ENCODE assay signal across 37 cellular contexts in genomic region chr7:79681454-79681853, GRCh38.
"Had no signal": no experiment of that assay in that cellular context is flagged by ENCODE, and none has a peak within 500 bp of the region (broad histone marks: within the 10 kb centered on the region; RNA-seq: fewer than 3 reads in every experiment).

No MANE protein-coding gene starts in this region.

- H3K4me3 ChIP-seq: adrenal gland, body of pancreas, cardiac muscle cell, coronary artery, dorsolateral prefrontal cortex, gastroesophageal sphincter had no signal

- DNase-seq: activated B cell treated with CpG ODN at 0.5 μM for 24 hours; activated CD4-positive, alpha-beta memory T cell treated with anti-CD3 and anti-CD28 coated beads for 36 hours; activated CD4-positive, alpha-beta T cell treated with anti-CD3 and anti-CD28 coated beads for 48 hours; activated CD8-positive, alpha-beta memory T cell treated with anti-CD3 and anti-CD28 coated beads, Interleukin-2, amount 10 ng/mL, durations not matched to agents 7 days and 5 days; activated CD8-positive, alpha-beta memory T cell treated with anti-CD3 and anti-CD28 coated beads, Interleukin-2, amount 50 U/mL, for 4 hours; activated CD8-positive, alpha-beta T cell treated with anti-CD3 and anti-CD28 coated beads, Interleukin-2, amount 10 ng/mL, durations not matched to agents 7 days and 5 days; activated effector memory CD4-positive, alpha-beta T cell treated with anti-CD3 and anti-CD28 coated beads, Interleukin-2, amount 50 U/mL, for 16 hours; activated naive CD4-positive, alpha-beta T cell treated with anti-CD3 and anti-CD28 coated beads for 36 hours; activated naive CD8-positive, alpha-beta T cell treated with anti-CD3 and anti-CD28 coated beads for 36 hours; activated naive CD8-positive, alpha-beta T cell treated with anti-CD3 and anti-CD28 coated beads, Interleukin-2, amount 50 U/mL, for 24 hours; activated T-cell treated with anti-CD3 and anti-CD28 coated beads, Interleukin-2, amount 50 U/mL, for 1 hour; activated T-cell treated with anti-CD3 and anti-CD28 coated beads, Interleukin-2, amount 50 U/mL, for 48 hours; adrenal gland; amygdala; aorta; body of pancreas; central memory CD4-positive, alpha-beta T cell; cerebellar nuclear complex; dorsolateral prefrontal cortex; effector memory CD4-positive, alpha-beta T cell; endodermal cell; foreskin melanocyte; head of caudate nucleus; T-helper 1 cell; T-helper 17 cell; T1000; WERI-Rb-1 had no signal

- ATAC-seq: activated CD4-positive, CD25-positive, alpha-beta regulatory T cell treated with anti-CD3 and anti-CD28 coated beads, Interleukin-2, amount 50 U/mL, for 24 hours; activated CD8-positive, alpha-beta memory T cell treated with anti-CD3 and anti-CD28 coated beads, Interleukin-2, amount 10 ng/mL, durations not matched to agents 7 days and 5 days; activated CD8-positive, alpha-beta T cell treated with anti-CD3 and anti-CD28 coated beads, Interleukin-2, amount 10 ng/mL, durations not matched to agents 7 days and 5 days; activated naive CD8-positive, alpha-beta T cell treated with anti-CD3 and anti-CD28 coated beads, Interleukin-2, amount 50 U/mL, for 24 hours; body of pancreas; esophagus mucosa; gastroesophageal sphincter; T-helper 17 cell had no signal

- H3K4me1 ChIP-seq: body of pancreas, gastroesophageal sphincter had no signal

- H3K27ac Mint-ChIP-seq: activated B cell treated with CpG ODN at 0.5 μM for 24 hours; activated CD4-positive, alpha-beta memory T cell treated with anti-CD3 and anti-CD28 coated beads for 36 hours; activated CD8-positive, alpha-beta memory T cell treated with anti-CD3 and anti-CD28 coated beads, Interleukin-2, amount 10 ng/mL, durations not matched to agents 7 days and 5 days; activated CD8-positive, alpha-beta T cell treated with anti-CD3 and anti-CD28 coated beads, Interleukin-2, amount 10 ng/mL, durations not matched to agents 7 days and 5 days; activated naive CD4-positive, alpha-beta T cell treated with anti-CD3 and anti-CD28 coated beads for 36 hours; activated naive CD4-positive, alpha-beta T cell treated with anti-CD3 and anti-CD28 coated beads, Interleukin-2, amount 50 U/mL, for 24 hours; activated naive CD8-positive, alpha-beta T cell treated with anti-CD3 and anti-CD28 coated beads for 36 hours; activated naive CD8-positive, alpha-beta T cell treated with anti-CD3 and anti-CD28 coated beads, Interleukin-2, amount 50 U/mL, for 24 hours; activated T-helper 1 cell treated with anti-CD3 and anti-CD28 coated beads, Interleukin-12 subunit alpha, Interleukin-12 subunit beta, Interleukin-2, Interleukin-4 antibody, amounts not matched to agents 30 ng/mL and 10 ng/mL and 1 ng/mL, durations not matched to agents 14 hours and 24 hours and 36 hours; activated T-helper 2 cell treated with anti-CD3 and anti-CD28 coated beads, Interferon-gamma antibody, Interleukin-2, Interleukin-4, amounts not matched to agents 10 μg/mL and 5 μg/mL and 100 μg/mL, durations not matched to agents 14 hours and 24 hours and 36 hours; dendritic cell treated with granulocyte-macrophage colony-stimulating factor and Interleukin-4, amounts not matched to agents 40 ng/mL and 50 ng/mL, for 4 days; endodermal cell; T-helper 17 cell; T-helper 2 cell treated with Interferon-gamma antibody and Interleukin-4, amounts not matched to agents 5 μg/mL and 100 μg/mL, for 36 hours had no signal

- H3K36me3 ChIP-seq: adrenal gland, cardiac muscle cell, gastroesophageal sphincter, WERI-Rb-1 had no signal

- H3K27me3 ChIP-seq: adrenal gland, body of pancreas, cardiac muscle cell, dorsolateral prefrontal cortex, gastroesophageal sphincter had no signal

- H3K9me3 Mint-ChIP-seq: activated naive CD4-positive, alpha-beta T cell treated with anti-CD3 and anti-CD28 coated beads for 36 hours; activated naive CD4-positive, alpha-beta T cell treated with anti-CD3 and anti-CD28 coated beads, Interleukin-2, amount 50 U/mL, for 24 hours; activated naive CD8-positive, alpha-beta T cell treated with anti-CD3 and anti-CD28 coated beads for 36 hours; activated T-helper 1 cell treated with anti-CD3 and anti-CD28 coated beads, Interleukin-12 subunit alpha, Interleukin-12 subunit beta, Interleukin-2, Interleukin-4 antibody, amounts not matched to agents 30 ng/mL and 10 ng/mL and 1 ng/mL, durations not matched to agents 14 hours and 24 hours and 36 hours; activated T-helper 2 cell treated with anti-CD3 and anti-CD28 coated beads, Interferon-gamma antibody, Interleukin-2, Interleukin-4, amounts not matched to agents 10 μg/mL and 5 μg/mL and 100 μg/mL, durations not matched to agents 14 hours and 24 hours and 36 hours; endodermal cell; T-helper 2 cell treated with Interferon-gamma antibody and Interleukin-4, amounts not matched to agents 5 μg/mL and 100 μg/mL, for 36 hours had no signal

- H3K4me3 Mint-ChIP-seq: activated B cell treated with CpG ODN at 0.5 μM for 24 hours; activated CD4-positive, alpha-beta memory T cell treated with anti-CD3 and anti-CD28 coated beads for 36 hours; activated CD8-positive, alpha-beta memory T cell treated with anti-CD3 and anti-CD28 coated beads, Interleukin-2, amount 10 ng/mL, durations not matched to agents 7 days and 5 days; activated CD8-positive, alpha-beta T cell treated with anti-CD3 and anti-CD28 coated beads, Interleukin-2, amount 10 ng/mL, durations not matched to agents 7 days and 5 days; activated naive CD4-positive, alpha-beta T cell treated with anti-CD3 and anti-CD28 coated beads for 36 hours; activated naive CD4-positive, alpha-beta T cell treated with anti-CD3 and anti-CD28 coated beads, Interleukin-2, amount 50 U/mL, for 24 hours; activated naive CD8-positive, alpha-beta T cell treated with anti-CD3 and anti-CD28 coated beads for 36 hours; activated naive CD8-positive, alpha-beta T cell treated with anti-CD3 and anti-CD28 coated beads, Interleukin-2, amount 50 U/mL, for 24 hours; activated T-helper 1 cell treated with anti-CD3 and anti-CD28 coated beads, Interleukin-12 subunit alpha, Interleukin-12 subunit beta, Interleukin-2, Interleukin-4 antibody, amounts not matched to agents 30 ng/mL and 10 ng/mL and 1 ng/mL, durations not matched to agents 14 hours and 24 hours and 36 hours; dendritic cell treated with granulocyte-macrophage colony-stimulating factor and Interleukin-4, amounts not matched to agents 40 ng/mL and 50 ng/mL, for 4 days; endodermal cell; T-helper 17 cell; T-helper 2 cell treated with Interferon-gamma antibody and Interleukin-4, amounts not matched to agents 5 μg/mL and 100 μg/mL, for 36 hours had no signal

- H3K36me3 Mint-ChIP-seq: activated CD4-positive, alpha-beta memory T cell treated with anti-CD3 and anti-CD28 coated beads for 36 hours; activated CD8-positive, alpha-beta memory T cell treated with anti-CD3 and anti-CD28 coated beads, Interleukin-2, amount 10 ng/mL, durations not matched to agents 7 days and 5 days; activated naive CD4-positive, alpha-beta T cell treated with anti-CD3 and anti-CD28 coated beads, Interleukin-2, amount 50 U/mL, for 24 hours; activated naive CD8-positive, alpha-beta T cell treated with anti-CD3 and anti-CD28 coated beads for 36 hours had no signal

- H3K4me1 Mint-ChIP-seq: activated B cell treated with CpG ODN at 0.5 μM for 24 hours; activated CD8-positive, alpha-beta memory T cell treated with anti-CD3 and anti-CD28 coated beads, Interleukin-2, amount 10 ng/mL, durations not matched to agents 7 days and 5 days; activated naive CD4-positive, alpha-beta T cell treated with anti-CD3 and anti-CD28 coated beads, Interleukin-2, amount 50 U/mL, for 24 hours; activated naive CD8-positive, alpha-beta T cell treated with anti-CD3 and anti-CD28 coated beads for 36 hours; activated naive CD8-positive, alpha-beta T cell treated with anti-CD3 and anti-CD28 coated beads, Interleukin-2, amount 50 U/mL, for 24 hours; endodermal cell; T-helper 17 cell had no signal

- H3K9me3 ChIP-seq: adrenal gland, body of pancreas, gastroesophageal sphincter had no signal

- H3K27ac ChIP-seq: adrenal gland, body of pancreas, cardiac muscle cell, coronary artery, dorsolateral prefrontal cortex, gastroesophageal sphincter, WERI-Rb-1 had no signal

- H3K27me3 Mint-ChIP-seq: activated B cell treated with CpG ODN at 0.5 μM for 24 hours; activated CD4-positive, alpha-beta memory T cell treated with anti-CD3 and anti-CD28 coated beads for 36 hours; activated CD8-positive, alpha-beta memory T cell treated with anti-CD3 and anti-CD28 coated beads, Interleukin-2, amount 10 ng/mL, durations not matched to agents 7 days and 5 days; activated naive CD4-positive, alpha-beta T cell treated with anti-CD3 and anti-CD28 coated beads, Interleukin-2, amount 50 U/mL, for 24 hours; activated naive CD8-positive, alpha-beta T cell treated with anti-CD3 and anti-CD28 coated beads, Interleukin-2, amount 50 U/mL, for 24 hours; dendritic cell treated with granulocyte-macrophage colony-stimulating factor and Interleukin-4, amounts not matched to agents 40 ng/mL and 50 ng/mL, for 4 days; T-helper 17 cell had no signal
